Comparison of ENCODE assay signal across 8 cellular contexts in the genomic region with DNA sequence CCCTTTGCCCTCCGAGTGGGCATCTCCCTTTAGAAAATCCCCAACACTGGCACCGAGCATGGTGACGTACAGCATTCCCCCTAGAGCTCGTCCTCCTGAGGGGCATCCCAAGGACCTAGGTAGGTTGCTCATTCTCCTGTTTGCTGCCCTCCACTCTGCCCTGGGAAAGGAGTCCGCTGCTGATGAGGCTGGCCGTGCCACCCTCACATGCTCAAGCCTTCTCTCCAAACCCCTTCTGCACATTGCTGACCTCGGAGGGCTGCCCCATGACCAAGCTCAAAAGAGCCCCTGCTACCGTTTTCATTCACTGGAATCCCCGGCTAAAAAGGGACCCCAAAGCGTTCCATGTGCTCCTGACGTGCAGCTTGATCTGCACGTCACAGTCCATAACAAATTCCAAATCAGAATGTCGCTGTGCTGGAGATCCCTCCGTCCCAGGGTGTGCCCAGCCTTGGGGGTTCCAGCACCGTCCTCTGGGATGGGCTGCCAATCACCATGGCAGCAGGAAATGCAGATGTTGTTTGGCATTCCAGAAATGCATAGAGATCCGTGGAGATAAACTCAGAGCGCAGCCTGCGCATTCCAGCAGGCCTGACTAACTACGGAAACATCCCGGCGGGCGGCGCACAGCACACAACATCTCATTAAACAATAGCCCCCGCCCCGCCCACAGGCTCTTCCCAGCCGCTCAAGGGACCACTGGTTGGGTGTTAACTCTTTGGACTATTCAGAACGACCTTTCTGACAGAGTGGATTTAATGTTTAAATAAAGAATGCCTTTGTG. TPM values are rescaled to one million over a fixed set of nuclear protein-coding genes. Genes with fewer than 3 reads are reported as not detected.
DNase-seq lines count a peak whose midpoint lies in the region; TF ChIP-seq lines count a peak whose summit lies in the region.

No MANE protein-coding gene starts in this region.

- no peak for TF ChIP-seq CTCF in fibroblast of villous mesenchyme (IDR thresholded peaks at IDR 0.05; ENCODE audit: insufficient read depth, low read depth, low read length)

- peak; percentile 99 for DNase-seq in EL
- peak; percentile 95 for DNase-seq in RPMI7951 (ENCODE audit: low read depth)
- DNase-seq in fibroblast of villous mesenchyme (ENCODE audit: low read depth), result peak; percentile 93
- DNase-seq in non-pigmented ciliary epithelial cell (ENCODE audit: low read depth), result peak; percentile 86
- DNase-seq in stimulated activated CD4-positive, alpha-beta T cell treated with anti-CD3 and anti-CD28 coated beads, Interleukin-15, amount 100 ng/mL, for 24 hours, result no peak
- no peak for DNase-seq in stimulated activated CD4-positive, alpha-beta T cell treated with anti-CD3 and anti-CD28 coated beads, Interleukin-4, amount 100 ng/mL, for 24 hours
- no peak for DNase-seq in NK-92 (lab: John Stamatoyannopoulos, UW; ENCODE audit: unreplicated experiment)
- DNase-seq in central memory CD4-positive, alpha-beta T cell, result no peak

- no peak overlapping the region for H3K4me3 ChIP-seq in fibroblast of villous mesenchyme (ENCODE audit: low read depth, low read length)

RNA-seq across cellular contexts. Expression of gene GNB1L, which starts 26.3 kb away (rescaled TPM):
- 11.9 and 12.4 TPM in 2 replicates for total RNA-seq in RPMI7951 (2014; rRNA removed; shearing (Covaris generic))
- 5.2 and 11.0 TPM in 2 replicates for total RNA-seq in fibroblast of villous mesenchyme

RNA-seq across cellular contexts. Expression of gene RTL10, which starts 26.3 kb away (rescaled TPM):
- 5.0 and 8.5 TPM in 2 replicates for total RNA-seq in RPMI7951 (2014; rRNA removed; shearing (Covaris generic))
- total RNA-seq in fibroblast of villous mesenchyme, result 15.1 and 19.0 TPM in 2 replicates

Comparison
In these comparisons a context has a peak if more than half of its experiments do, and no peak if none do; other contexts are left out.
1. DNase-seq: peak in EL (single experiment), RPMI7951 (single experiment), fibroblast of villous mesenchyme (single experiment) and non-pigmented ciliary epithelial cell (single experiment); none in stimulated activated CD4-positive, alpha-beta T cell treated with anti-CD3 and anti-CD28 coated beads, Interleukin-15, amount 100 ng/mL, for 24 hours (single experiment), stimulated activated CD4-positive, alpha-beta T cell treated with anti-CD3 and anti-CD28 coated beads, Interleukin-4, amount 100 ng/mL, for 24 hours (single experiment), NK-92 (single experiment) and central memory CD4-positive, alpha-beta T cell (single experiment).